7 cellular contexts compared by ENCODE assay signal in the genomic region with DNA sequence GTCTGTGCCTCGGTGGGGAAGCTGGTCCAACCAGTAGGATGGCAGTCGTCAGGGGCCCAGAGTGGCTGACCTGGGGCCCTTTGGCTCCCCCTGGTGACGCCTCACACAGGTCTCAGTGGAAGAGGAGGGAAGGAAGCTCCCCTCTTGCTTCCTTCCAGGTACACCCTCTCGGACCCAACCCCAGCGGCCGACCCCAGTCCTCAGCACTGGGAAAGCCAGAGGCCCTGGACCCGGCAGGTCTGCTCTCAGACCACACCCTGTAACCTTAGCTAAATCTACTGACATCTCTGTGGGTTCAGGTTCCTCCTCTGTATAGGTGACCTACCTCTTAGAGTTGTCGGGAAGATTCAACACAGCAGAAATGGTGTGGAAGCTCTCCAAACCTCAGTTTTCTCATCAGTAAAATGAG. TPM values are rescaled to one million over a fixed set of nuclear protein-coding genes. Genes with fewer than 3 reads are reported as not detected.
DNase-seq lines count a peak whose midpoint lies in the region; ATAC-seq and TF ChIP-seq lines count a peak whose summit lies in the region.

No MANE protein-coding gene starts in this region.

- peak; percentile 67 for ATAC-seq in activated CD4-positive, alpha-beta T cell treated with anti-CD3 and anti-CD28 coated beads for 36 hours

- DNase-seq in NCI-H1436 (lab: John Stamatoyannopoulos, UW) (peak; percentile 33), colonic mucosa (peak; percentile 65), medulla oblongata (ENCODE audit: extremely low spot score) (peak; percentile 23), GOT3 (lab: John Stamatoyannopoulos, UW) (no peak)
- DNase-seq in activated CD4-positive, alpha-beta T cell treated with anti-CD3 and anti-CD28 coated beads for 36 hours: peak; percentile 81
- DNase-seq in stimulated activated CD8-positive, alpha-beta memory T cell treated with anti-CD3 and anti-CD28 coated beads, Interleukin-4, amount 100 ng/mL, for 4 hours (ENCODE audit: low read depth in 2 of 2, low spot score in 1 of 2): peak; percentile 15 to 40

- H3K9me3 Mint-ChIP-seq in activated CD4-positive, alpha-beta T cell treated with anti-CD3 and anti-CD28 coated beads for 36 hours (ENCODE audit: low read depth): no peaks in the 10 kb centered on the region

- no peaks in the 10 kb centered on the region for H3K36me3 Mint-ChIP-seq in activated CD4-positive, alpha-beta T cell treated with anti-CD3 and anti-CD28 coated beads for 36 hours (ENCODE audit: low read depth)

- CTCF ChIA-PET in activated CD4-positive, alpha-beta T cell treated with anti-CD3 and anti-CD28 coated beads for 36 hours (lab: Charles Lee): interaction anchor here (0.5 to 4.7 kb wide), 22 partner anchors 10 to 683 kb away, joined by 3 to 38 read pairs (median 4); no protein-coding TSS in a partner anchor

- no peaks in the 10 kb centered on the region for H3K36me3 ChIP-seq in colonic mucosa

- no peak overlapping the region for H3K4me3 Mint-ChIP-seq in activated CD4-positive, alpha-beta T cell treated with anti-CD3 and anti-CD28 coated beads for 36 hours

- H3K27ac ChIP-seq in colonic mucosa: no peak overlapping the region

- H3K4me1 Mint-ChIP-seq in activated CD4-positive, alpha-beta T cell treated with anti-CD3 and anti-CD28 coated beads for 36 hours: peaks cover 8% of the 10 kb centered on the region

- no peak overlapping the region for H3K9ac ChIP-seq in colonic mucosa (ENCODE audit: low read depth in 2 of 2, low read length in 2 of 2)

- H3K4me3 ChIP-seq in colonic mucosa: no peak overlapping the region

- no peaks in the 10 kb centered on the region for H3K9me3 ChIP-seq in colonic mucosa

- H3K4me1 ChIP-seq in colonic mucosa: no peaks in the 10 kb centered on the region

- TF ChIP-seq CTCF in GM12872 (IDR thresholded peaks at IDR 0.05; ENCODE audit: insufficient read depth, low read depth, low read length) (peak; percentile 89), colonic mucosa (IDR thresholded peaks at IDR 0.05) (peak; percentile 55)

- POLR2A ChIA-PET in activated CD4-positive, alpha-beta T cell treated with anti-CD3 and anti-CD28 coated beads for 36 hours (lab: Charles Lee): interaction anchor here (0.6 to 0.7 kb wide), 2 partner anchors 31 to 731 kb away, joined by 5 to 8 read pairs; no protein-coding TSS in a partner anchor

- peaks cover 23% of the 10 kb centered on the region for H3K27me3 ChIP-seq in colonic mucosa

- intact Hi-C loops in activated CD4-positive, alpha-beta T cell treated with anti-CD3 and anti-CD28 coated beads for 36 hours (cut with DNase I, micrococcal nuclease): loop anchor here (1.0 to 5.0 kb wide), 4 partner anchors 39 to 115 kb away; no protein-coding TSS in a partner anchor
- intact Hi-C loops in colonic mucosa (cut with DNase I): loop anchor here (2.0 to 5.0 kb wide), 2 partner anchors 72 to 114 kb away; no protein-coding TSS in a partner anchor

- peaks cover 38% of the 10 kb centered on the region for H3K27me3 Mint-ChIP-seq in activated CD4-positive, alpha-beta T cell treated with anti-CD3 and anti-CD28 coated beads for 36 hours

- no peak overlapping the region for H3K27ac Mint-ChIP-seq in activated CD4-positive, alpha-beta T cell treated with anti-CD3 and anti-CD28 coated beads for 36 hours

RNA-seq across cellular contexts. Expression of a gene that starts 3.4 kb away (rescaled TPM):
- not detected for total RNA-seq in activated CD4-positive, alpha-beta T cell treated with anti-CD3 and anti-CD28 coated beads for 36 hours
- 1 to 10 TPM; 1.7 to 5.6 TPM for total RNA-seq in colonic mucosa
